16 cellular contexts compared by ENCODE assay signal in genomic region chr1:67761054-67761453, GRCh38.
DNase-seq lines count a peak whose midpoint lies in the region; ATAC-seq and TF ChIP-seq lines count a peak whose summit lies in the region.
"Had no signal": no experiment of that assay in that cellular context is flagged by ENCODE, and none has a peak within 500 bp of the region (broad histone marks: within the 10 kb centered on the region; RNA-seq: fewer than 3 reads in every experiment).

No MANE protein-coding gene starts in this region.

- intact Hi-C loops in mammary epithelial cell (cut with micrococcal nuclease) (loop anchor here (2.0 kb wide), 1 partner anchor 44 kb away; no protein-coding TSS in a partner anchor), mucosa of descending colon (cut with DNase I, micrococcal nuclease) (loop anchor here (5.0 to 10.0 kb wide), 4 partner anchors 196 to 351 kb away; no protein-coding TSS in a partner anchor), transverse colon (cut with DNase I; ENCODE audit: low total_unique reads) (loop anchor here (2.0 kb wide), 1 partner anchor 200 kb away; no protein-coding TSS in a partner anchor)

- H3K9ac ChIP-seq in MM.1S (ENCODE audit: low read length) (no peak overlapping the region), mammary epithelial cell (ENCODE audit: insufficient read depth, low read length) (peak overlapping the region; percentile 79)

- 100% methylated on average over 2 of the region's 2 CpGs for WGBS in mammary epithelial cell (ENCODE audit: low coverage, missing lambda C conversion rate)
- 32% methylated on average over 2 of the region's 2 CpGs; no CpG with 5 or more reads in 1 of the 2 donors for WGBS in transverse colon (ENCODE audit: low coverage in 1 of 2), 2 donors

- H3K36me3 ChIP-seq in MM.1S (replicated peaks; ENCODE audit: insufficient read depth, low read length) (no peaks in the 10 kb centered on the region), mammary epithelial cell (ENCODE audit: insufficient read depth, low read length) (peaks cover 4% of the 10 kb centered on the region), mucosa of descending colon (ENCODE audit: low read depth) (no peaks in the 10 kb centered on the region), transverse colon (no peaks in the 10 kb centered on the region)
- H3K36me3 ChIP-seq: ascending aorta, heart left ventricle had no signal

- H3K4me3 ChIP-seq in MM.1S (ENCODE audit: low read length) (no peak overlapping the region), mammary epithelial cell (replicated peaks in 1 of 3; ENCODE audit: insufficient read depth in 1 of 3, low read depth in 2 of 3, low read length in 3 of 3) (no peak overlapping the region), mucosa of descending colon (no peak overlapping the region), transverse colon (no peak overlapping the region)
- H3K4me3 ChIP-seq: ascending aorta, GM12878, GM23338, heart left ventricle had no signal

- TF ChIP-seq POLR2A in transverse colon (IDR thresholded peaks at IDR 0.05) = no peak
- no peak for TF ChIP-seq POLR2A in GM18505 (IDR thresholded peaks at IDR 0.05; ENCODE audit: borderline replicate concordance, extremely low read depth, insufficient read depth, insufficient read length)

- in situ Hi-C loops in mammary epithelial cell (cut with MboI; ENCODE audit: low sequenced_read_pairs in 2 of 2) (no loop called here), transverse colon (cut with MboI; ENCODE audit: low pct_ligation_motif_present in 1 of 4, low pct_unique_long_range_greater_than_20kb in 1 of 4, low sequenced_read_pairs in 3 of 4) (loop anchor here (5.0 to 10.0 kb wide), 5 partner anchors 64 to 354 kb away; no protein-coding TSS in a partner anchor)

- H3K27me3 ChIP-seq in MM.1S (replicated peaks; ENCODE audit: insufficient read depth, low read length) (no peaks in the 10 kb centered on the region), mammary epithelial cell (ENCODE audit: insufficient read depth, low read length) (no peaks in the 10 kb centered on the region), transverse colon (no peaks in the 10 kb centered on the region)
- H3K27me3 ChIP-seq: ascending aorta, heart left ventricle had no signal

- dilution Hi-C loops in mammary epithelial cell (cut with HindIII; ENCODE audit: low sequenced_read_pairs) = loop anchor here (5.0 kb wide), 1 partner anchor 224 kb away; no protein-coding TSS in a partner anchor

- no peak for TF ChIP-seq CTCF in MM.1S (IDR thresholded peaks at IDR 0.05; ENCODE audit: low read length)
- TF ChIP-seq CTCF in mammary epithelial cell (conservative IDR thresholded peaks at IDR 0.05 in 1 of 2, IDR thresholded peaks at IDR 0.05 in 1 of 2; ENCODE audit: extremely low read depth in 1 of 2, insufficient read depth in 1 of 2, low read depth in 1 of 2, low read length in 2 of 2) = no peak
- TF ChIP-seq CTCF in mucosa of descending colon (IDR thresholded peaks at IDR 0.05) = no peak
- no peak for TF ChIP-seq CTCF in transverse colon (IDR thresholded peaks at IDR 0.05)
- TF ChIP-seq CTCF in RWPE1 (conservative IDR thresholded peaks at IDR 0.05; ENCODE audit: low read depth) = no peak

- peaks cover 16% of the 10 kb centered on the region for H3F3A ChIP-seq in MM.1S (ENCODE audit: insufficient read depth, low read length)

- BruUV-seq in mammary epithelial cell (replicated peaks; lab: Mats Ljungman, UMichigan) = no TSS peak

- CTCF ChIA-PET in mammary epithelial cell (lab: Charles Lee; ENCODE audit: low non-redundant PET) (interaction anchor here (2.0 kb wide), 1 partner anchor 226 kb away, joined by 33 read pairs; no protein-coding TSS in a partner anchor), RWPE1 (lab: Yijun Ruan, JAX) (interaction anchor here (0.6 to 2.4 kb wide), 8 partner anchors 44 to 234 kb away, joined by 3 to 24 read pairs (median 3); no protein-coding TSS in a partner anchor)

- H4K20me1 ChIP-seq in MM.1S (ENCODE audit: insufficient read depth, low read length) = no peaks in the 10 kb centered on the region
- H4K20me1 ChIP-seq in mammary epithelial cell (ENCODE audit: insufficient read depth, low read length) = no peaks in the 10 kb centered on the region

- no peak for TF ChIP-seq EP300 in transverse colon (IDR thresholded peaks at IDR 0.05; ENCODE audit: low read depth)

- H3K9me3 ChIP-seq in MM.1S (replicated peaks; ENCODE audit: insufficient read depth, low read length) = no peaks in the 10 kb centered on the region
- H3K9me3 ChIP-seq in mammary epithelial cell (replicated peaks; ENCODE audit: insufficient read depth, low read length) = no peaks in the 10 kb centered on the region
- H3K9me3 ChIP-seq in mucosa of descending colon = no peaks in the 10 kb centered on the region
- no peaks in the 10 kb centered on the region for H3K9me3 ChIP-seq in transverse colon
- H3K9me3 ChIP-seq: ascending aorta, heart left ventricle had no signal

- no peak overlapping the region for H3K27ac ChIP-seq in MM.1S (ENCODE audit: low read length)
- peak overlapping the region; percentile 91 for H3K27ac ChIP-seq in mammary epithelial cell (ENCODE audit: insufficient read depth, low read depth, low read length)
- H3K27ac ChIP-seq in transverse colon = peak overlapping the region; percentile 63 to 81 (median 76)
- no peak overlapping the region for H3K27ac ChIP-seq in RWPE1
- H3K27ac ChIP-seq: heart left ventricle had no signal

- H3K4me2 ChIP-seq in MM.1S (ENCODE audit: low read depth, low read length) = no peak overlapping the region
- H3K4me2 ChIP-seq in mammary epithelial cell (ENCODE audit: insufficient read depth, low read depth, low read length) = peak overlapping the region; percentile 61
- H3K4me2 ChIP-seq: GM23338 had no signal

- H3K4me1 ChIP-seq in MM.1S (ENCODE audit: low read length) (peaks cover 17% of the 10 kb centered on the region), mammary epithelial cell (ENCODE audit: insufficient read depth, low read length) (peaks cover 37% of the 10 kb centered on the region), mucosa of descending colon (ENCODE audit: low read depth) (peaks cover 39% of the 10 kb centered on the region), transverse colon (peaks cover 21 to 78% (median 32%) of the 10 kb centered on the region in 4 donors)

- H3K9me2 ChIP-seq in MM.1S (replicated peaks; ENCODE audit: insufficient read depth, low read length) = no peaks in the 10 kb centered on the region

- DNase-seq in MM.1S (no peak), mammary epithelial cell (no peak), mucosa of descending colon (no peak), transverse colon (no peak), RWPE1 (ENCODE audit: low spot score) (no peak), MV-4-11 (lab: John Stamatoyannopoulos, UW) (no peak)
- DNase-seq: activated CD8-positive, alpha-beta memory T cell treated with anti-CD3 and anti-CD28 coated beads for 24 hours; activated naive CD4-positive, alpha-beta T cell treated with anti-CD3 and anti-CD28 coated beads, Interleukin-2, amount 10 ng/mL, durations not matched to agents 7 days and 5 days; activated T-cell treated with anti-CD3 and anti-CD28 coated beads, Interleukin-2, amount 50 U/mL, for 48 hours; CD8-positive, alpha-beta memory T cell; effector memory CD4-positive, alpha-beta T cell; heart left ventricle had no signal

- peak; percentile 10 for ATAC-seq in mucosa of descending colon
- ATAC-seq in GM18505 (IDR thresholded peaks at IDR 0.05; ENCODE audit: unreplicated experiment) = no peak

- H3K79me2 ChIP-seq in MM.1S (ENCODE audit: low read length) (no peaks in the 10 kb centered on the region), mammary epithelial cell (ENCODE audit: insufficient read depth, low read length) (peaks cover 92% of the 10 kb centered on the region)

- POLR2A ChIA-PET in RWPE1 (lab: Yijun Ruan, JAX; ENCODE audit: low non-redundant PET) = no interaction called here

- H2AFZ ChIP-seq in MM.1S (ENCODE audit: low read length) = peak overlapping the region; percentile 69; the same call in 1 of the 2 replicates
- no peak overlapping the region for H2AFZ ChIP-seq in mammary epithelial cell (ENCODE audit: low read depth, low read length)
- H2AFZ ChIP-seq: GM23338 had no signal

Comparison
In these comparisons a context has a peak if more than half of its experiments do, and no peak if none do; other contexts are left out.
1. H3K27ac ChIP-seq: peak in mammary epithelial cell (single experiment) and transverse colon (4 of 4); none in MM.1S (single experiment) and RWPE1 (single experiment).
2. in situ Hi-C loops: an anchor here in transverse colon (5.0 to 10.0 kb wide); none called in mammary epithelial cell.